Comparison of ENCODE assay signal across 20 cellular contexts in genomic region chr3:182294696-182295095, GRCh38.
"Had no signal": no experiment of that assay in that cellular context is flagged by ENCODE, and none has a peak within 500 bp of the region (broad histone marks: within the 10 kb centered on the region; RNA-seq: fewer than 3 reads in every experiment).

No MANE protein-coding gene starts in this region.

- H3K27me3 ChIP-seq: foreskin keratinocyte, heart left ventricle, right atrium auricular region, sigmoid colon, suprapubic skin, thyroid gland, upper lobe of left lung, uterus had no signal

- H3K4me3 ChIP-seq: coronary artery, heart left ventricle, right atrium auricular region, sigmoid colon, smooth muscle cell, suprapubic skin, thyroid gland, upper lobe of left lung, uterus had no signal

- H3K4me3 Mint-ChIP-seq: endodermal cell, mesothelial cell of epicardium, naive B cell, nephron had no signal

- H3K27ac Mint-ChIP-seq: endodermal cell, mesothelial cell of epicardium, naive B cell, nephron had no signal

- H3K9me3 Mint-ChIP-seq: endodermal cell, mesothelial cell of epicardium, nephron had no signal

- H3K4me2 ChIP-seq: smooth muscle cell had no signal

- H3K4me1 Mint-ChIP-seq: endodermal cell, mesothelial cell of epicardium, naive B cell, nephron had no signal

- H3K36me3 ChIP-seq: heart left ventricle, right atrium auricular region, sigmoid colon, suprapubic skin, thyroid gland, upper lobe of left lung, uterus had no signal

- H3K4me1 ChIP-seq: foreskin keratinocyte, heart left ventricle, right atrium auricular region, sigmoid colon, suprapubic skin, thyroid gland, upper lobe of left lung, uterus had no signal

- DNase-seq: effector CD4-positive, alpha-beta T cell; endodermal cell; erythroblast; heart left ventricle; hippocampal formation; naive B cell; posterior cingulate gyrus; sigmoid colon; stimulated activated CD4-positive, alpha-beta T cell treated with anti-CD3 and anti-CD28 coated beads, Interleukin-2, amount 100 ng/mL, for 48 hours; stimulated activated naive CD4-positive, alpha-beta T cell treated with Interleukin-2 at 50 U/mL for 16 hours; thyroid gland; upper lobe of left lung; uterus had no signal

- H3K9me3 ChIP-seq: heart left ventricle, right atrium auricular region, sigmoid colon, suprapubic skin, thyroid gland, upper lobe of left lung, uterus had no signal

- H3K27me3 Mint-ChIP-seq: naive B cell had no signal

- H3K27ac ChIP-seq: coronary artery, foreskin keratinocyte, heart left ventricle, right atrium auricular region, sigmoid colon, suprapubic skin, thyroid gland, upper lobe of left lung, uterus had no signal

- H3K36me3 Mint-ChIP-seq: mesothelial cell of epicardium, naive B cell had no signal
